In genomic region chr12:49868449-49868848, GRCh38 we compare ENCODE assay signal across 9 cellular contexts. TPM values are rescaled to one million over a fixed set of nuclear protein-coding genes. Genes with fewer than 3 reads are reported as not detected.
A peak's percentile ranks its signal among the peaks of the same experiment; 100 is the strongest.
DNase-seq lines count a peak whose midpoint lies in the region; ATAC-seq and TF ChIP-seq lines count a peak whose summit lies in the region.
"Had no signal": no experiment of that assay in that cellular context is flagged by ENCODE, and none has a peak within 500 bp of the region (broad histone marks: within the 10 kb centered on the region; RNA-seq: fewer than 3 reads in every experiment).

No MANE protein-coding gene starts in this region.

- intact Hi-C loops in transverse colon (cut with DNase I; ENCODE audit: low total_unique reads), result no loop called here

- TF ChIP-seq POLR2A in transverse colon (IDR thresholded peaks at IDR 0.05), result no peak

- H3K27ac ChIP-seq in SJCRH30 (peak overlapping the region; percentile 57), mesodermal cell (ENCODE audit: low read depth, low read length, severe bottlenecking) (peak overlapping the region; percentile 45), transverse colon (peak overlapping the region; percentile 21 to 57 (median 38))

- no peaks in the 10 kb centered on the region for H3K36me3 ChIP-seq in SJCRH30
- H3K36me3 ChIP-seq in mesodermal cell (ENCODE audit: control insufficient read depth, insufficient read depth, low read length), result no peaks in the 10 kb centered on the region
- H3K36me3 ChIP-seq in transverse colon, result no peaks in the 10 kb centered on the region

- H3K4me1 ChIP-seq in SJCRH30, result peaks cover 71% of the 10 kb centered on the region
- peaks cover 26% of the 10 kb centered on the region for H3K4me1 ChIP-seq in mesodermal cell (ENCODE audit: control insufficient read depth, insufficient read depth, low read length, poor library complexity, severe bottlenecking)
- H3K4me1 ChIP-seq in transverse colon, result peaks cover 3 to 19% (median 7%) of the 10 kb centered on the region in 4 donors

- H3K9me3 ChIP-seq in SJCRH30 (replicated peaks) (no peaks in the 10 kb centered on the region), mesodermal cell (ENCODE audit: control insufficient read depth, low read length) (no peaks in the 10 kb centered on the region), transverse colon (no peaks in the 10 kb centered on the region)

- peak overlapping the region; percentile 13 for H3K4me3 ChIP-seq in SJCRH30
- no peak overlapping the region for H3K4me3 ChIP-seq in mesodermal cell (ENCODE audit: extremely low read depth, insufficient read depth, low read length, poor library complexity, severe bottlenecking)
- H3K4me3 ChIP-seq in transverse colon, result no peak overlapping the region

- no peak for ATAC-seq in HG02885 (IDR thresholded peaks at IDR 0.05; ENCODE audit: poor library complexity, unreplicated experiment)

- in situ Hi-C loops in transverse colon (cut with MboI; ENCODE audit: low pct_ligation_motif_present in 1 of 4, low pct_unique_long_range_greater_than_20kb in 1 of 4, low sequenced_read_pairs in 3 of 4), result loop anchor here in 2 of 4 donors (25.0 kb wide), 1 partner anchor 194 kb away; the partner anchor contains the start of gene ASIC1 (in 2 of the 2)

- TF ChIP-seq EP300 in transverse colon (IDR thresholded peaks at IDR 0.05; ENCODE audit: low read depth), result no peak

- 94 to 98% methylated on average over 14 to 15 of the region's 16 CpGs for WGBS in mesodermal cell (ENCODE audit: insufficient coverage in 2 of 2), 2 experiments
- WGBS in transverse colon (ENCODE audit: low coverage in 1 of 2), 2 donors, result 90 to 96% methylated on average over 4 to 16 of the region's 16 CpGs

- TF ChIP-seq CTCF in transverse colon (IDR thresholded peaks at IDR 0.05), result no peak

- no peaks in the 10 kb centered on the region for H3K27me3 ChIP-seq in SJCRH30
- H3K27me3 ChIP-seq in transverse colon, result no peaks in the 10 kb centered on the region

- peak; percentile 36 to 54 for DNase-seq in SJCRH30
- peak; percentile 45 for DNase-seq in ecto neural progenitor cell (ENCODE audit: low spot score)
- no peak for DNase-seq in transverse colon
- no peak for DNase-seq in NCI-H1092 (lab: John Stamatoyannopoulos, UW)
- no peak for DNase-seq in NCI-H1417 (lab: John Stamatoyannopoulos, UW)
- DNase-seq: T-helper 2 cell had no signal

RNA-seq across cellular contexts. Expression of gene BCDIN3D, which starts 25.5 kb away (rescaled TPM):
- 4.7 and 5.3 TPM in 2 replicates for total RNA-seq in SJCRH30 (2014; rRNA removed; shearing (Covaris generic))
- polyA plus RNA-seq in mesodermal cell (2013, experiment 1 of 2), result 3.7 TPM
- 2.8 TPM for polyA plus RNA-seq in mesodermal cell (2013, experiment 2 of 2)
- 1 to 10 TPM in 3 of 4 donors, under 1 TPM in 1; 0.20 to 2.4 (median 2.0) TPM for total RNA-seq in transverse colon

RNA-seq across cellular contexts. Expression of gene FAIM2, which starts 35.3 kb away (rescaled TPM):
- total RNA-seq in SJCRH30 (2014; rRNA removed; shearing (Covaris generic)), result 0.58 and 0.67 TPM in 2 replicates
- polyA plus RNA-seq in mesodermal cell (2013, experiment 1 of 2), result 2.0 TPM
- polyA plus RNA-seq in mesodermal cell (2013, experiment 2 of 2), result 0.56 TPM
- total RNA-seq in transverse colon, result 1 to 10 TPM; 1.5 to 2.8 (median 2.5) TPM
- polyA plus RNA-seq: CD14-positive monocyte had no signal

RNA-seq across cellular contexts. Expression of gene NCKAP5L, which starts 40.2 kb away (rescaled TPM):
- total RNA-seq in SJCRH30 (2014; rRNA removed; shearing (Covaris generic)), result 80.1 and 80.7 TPM in 2 replicates
- 32.2 TPM for polyA plus RNA-seq in mesodermal cell (2013, experiment 1 of 2)
- polyA plus RNA-seq in mesodermal cell (2013, experiment 2 of 2), result 26.3 TPM
- 1 to 10 TPM; 3.4 to 5.1 (median 4.2) TPM for total RNA-seq in transverse colon

Comparison
In these comparisons a context has a peak if more than half of its experiments do, and no peak if none do; other contexts are left out.
1. DNase-seq: peak in SJCRH30 (2 of 2) and ecto neural progenitor cell (single experiment); none in transverse colon (single experiment), NCI-H1092 (single experiment) and NCI-H1417 (0 of 3).
2. RNA of gene NCKAP5L, which starts 40.2 kb away (total RNA-seq): 80.1 to 80.7 TPM in SJCRH30; 3.4 to 5.1 TPM in transverse colon; every median in the first group is over 10 times any median in the second.
3. Peak in every context shown above with its lines, with median percentiles within 50 percentile points of each other: H3K27ac ChIP-seq.